16 cellular contexts compared by ENCODE assay signal in the genomic region with DNA sequence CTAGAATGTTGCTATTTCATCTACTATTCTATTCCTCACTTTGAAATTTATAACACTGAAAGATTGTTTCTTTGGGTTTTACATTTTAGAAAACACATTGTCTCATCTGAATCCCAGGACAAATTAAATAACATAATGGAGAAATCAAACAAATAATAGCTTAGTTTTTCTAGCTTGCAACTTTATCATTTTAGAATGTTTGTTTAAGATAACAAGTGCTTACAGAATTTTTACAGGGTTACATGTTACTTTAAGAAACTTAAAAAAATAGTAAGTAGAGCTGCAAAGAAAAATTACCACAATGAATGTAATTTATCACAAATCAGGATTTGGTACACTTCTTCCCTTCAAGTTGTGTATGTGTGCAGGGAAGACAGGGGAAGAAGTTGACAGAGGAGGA. TPM values are rescaled to one million over a fixed set of nuclear protein-coding genes. Genes with fewer than 3 reads are reported as not detected.
DNase-seq lines count a peak whose midpoint lies in the region; ATAC-seq, FAIRE-seq and TF ChIP-seq lines count a peak whose summit lies in the region.
"Had no signal": no experiment of that assay in that cellular context is flagged by ENCODE, and none has a peak within 500 bp of the region (broad histone marks: within the 10 kb centered on the region; RNA-seq: fewer than 3 reads in every experiment).

No MANE protein-coding gene starts in this region.

- peaks cover 62% of the 10 kb centered on the region for H3F3A ChIP-seq in GM23248 (ENCODE audit: insufficient read depth)

- ATAC-seq in RWPE2 (ENCODE audit: low read depth): no peak
- ATAC-seq: activated CD4-positive, alpha-beta T cell treated with anti-CD3 and anti-CD28 coated beads for 36 hours; activated naive CD4-positive, alpha-beta T cell treated with anti-CD3 and anti-CD28 coated beads, Interleukin-2, amount 50 U/mL, for 72 hours; stimulated activated naive CD8-positive, alpha-beta T cell treated with anti-CD3 and anti-CD28 coated beads, Interleukin-15, Interleukin-2, amounts not matched to agents 100 U/mL and 50 U/mL, for 24 hours had no signal

- H3K27me3 ChIP-seq in GM23248 (replicated peaks; ENCODE audit: insufficient read depth) (no peaks in the 10 kb centered on the region), RWPE2 (ENCODE audit: insufficient read depth, poor library complexity, severe bottlenecking) (no peaks in the 10 kb centered on the region), spleen (replicated peaks in 1 of 7) (no peaks in the 10 kb centered on the region)

- H3K27ac Mint-ChIP-seq in progenitor cell of endocrine pancreas: no peak overlapping the region
- H3K27ac Mint-ChIP-seq: activated CD4-positive, alpha-beta T cell treated with anti-CD3 and anti-CD28 coated beads for 36 hours; activated naive CD4-positive, alpha-beta T cell treated with anti-CD3 and anti-CD28 coated beads, Interleukin-2, amount 50 U/mL, for 72 hours had no signal

- H3K4me2 ChIP-seq in GM23248 (ENCODE audit: unreplicated experiment): no peak overlapping the region

- in situ Hi-C loops in GM23248 (cut with MboI): no loop called here

- intact Hi-C loops in spleen (cut with DNase I; ENCODE audit: low total_unique reads): no loop called here

- TF ChIP-seq POLR2A in spleen (IDR thresholded peaks at IDR 0.05): no peak

- no peak overlapping the region for H3K9ac ChIP-seq in GM23248

- no peak overlapping the region for H2AFZ ChIP-seq in GM23248

- H3K36me3 ChIP-seq in GM23248 (ENCODE audit: low read depth) (peaks cover 39% of the 10 kb centered on the region), RWPE2 (ENCODE audit: low read depth) (peaks cover 35% of the 10 kb centered on the region), spleen (peaks cover 0 to 10% (median 0%) of the 10 kb centered on the region in 6 donors)

- H3K4me1 Mint-ChIP-seq in progenitor cell of endocrine pancreas (ENCODE audit: low read depth): peaks cover 15% of the 10 kb centered on the region

- no peaks in the 10 kb centered on the region for H3K9me2 ChIP-seq in GM23248 (ENCODE audit: insufficient read depth)

- H3K4me3 ChIP-seq in GM23248 (no peak overlapping the region), RWPE2 (ENCODE audit: severe bottlenecking) (no peak overlapping the region), spleen (no peak overlapping the region)

- H3K79me2 ChIP-seq in GM23248 (ENCODE audit: insufficient read depth): peaks cover 25% of the 10 kb centered on the region

- TF ChIP-seq CTCF in RWPE2 (IDR thresholded peaks at IDR 0.05; ENCODE audit: poor library complexity, severe bottlenecking) (no peak), spleen (IDR thresholded peaks at IDR 0.05 in 8 of 11, conservative IDR thresholded peaks at IDR 0.05 in 3 of 11) (no peak), progenitor cell of endocrine pancreas (IDR thresholded peaks at IDR 0.05; ENCODE audit: unreplicated experiment) (no peak)

- H3K4me3 Mint-ChIP-seq in progenitor cell of endocrine pancreas (ENCODE audit: low read depth): no peak overlapping the region
- H3K4me3 Mint-ChIP-seq: activated CD4-positive, alpha-beta T cell treated with anti-CD3 and anti-CD28 coated beads for 36 hours had no signal

- peaks cover 4% of the 10 kb centered on the region for H3K36me3 Mint-ChIP-seq in progenitor cell of endocrine pancreas (ENCODE audit: insufficient read depth)
- H3K36me3 Mint-ChIP-seq: activated naive CD4-positive, alpha-beta T cell treated with anti-CD3 and anti-CD28 coated beads, Interleukin-2, amount 50 U/mL, for 72 hours; naive thymus-derived CD4-positive, alpha-beta T cell had no signal

- peaks cover 5% of the 10 kb centered on the region for H3K27me3 Mint-ChIP-seq in progenitor cell of endocrine pancreas

- H3K9me3 Mint-ChIP-seq in progenitor cell of endocrine pancreas (ENCODE audit: low read depth): no peaks in the 10 kb centered on the region
- H3K9me3 Mint-ChIP-seq: activated naive CD4-positive, alpha-beta T cell treated with anti-CD3 and anti-CD28 coated beads, Interleukin-2, amount 50 U/mL, for 72 hours; naive thymus-derived CD4-positive, alpha-beta T cell had no signal

- 0 out of 2 replicates have a peak overlapping the region, but pooled peaks have one; percentile 30 for H3K27ac ChIP-seq in GM23248
- peak overlapping the region; percentile 96 for H3K27ac ChIP-seq in RWPE2 (ENCODE audit: poor library complexity, severe bottlenecking)
- peak overlapping the region; percentile 44 to 88 (median 80) for H3K27ac ChIP-seq in spleen

- FAIRE-seq in islet of Langerhans (lab: Jason Lieb, UNC): peak; percentile 21

- H3K4me1 ChIP-seq in GM23248 (ENCODE audit: insufficient read depth) (peaks cover 22% of the 10 kb centered on the region), RWPE2 (ENCODE audit: insufficient read depth, poor library complexity, severe bottlenecking) (peaks cover 30% of the 10 kb centered on the region), spleen (peaks cover 0 to 24% (median 15%) of the 10 kb centered on the region in 6 donors)

- H3K9me3 ChIP-seq in GM23248 (ENCODE audit: low read depth) (no peaks in the 10 kb centered on the region), RWPE2 (ENCODE audit: severe bottlenecking) (no peaks in the 10 kb centered on the region), spleen (no peaks in the 10 kb centered on the region)

- no peaks in the 10 kb centered on the region for H4K20me1 ChIP-seq in GM23248 (ENCODE audit: insufficient read depth)

- DNase-seq in GM23248 (no peak), RWPE2 (ENCODE audit: low spot score) (no peak), spleen (no peak), NCI-H1092 treated with DMSO at 0.1 percent for 48 hours (lab: John Stamatoyannopoulos, UW) (no peak), NCI-H510A (lab: John Stamatoyannopoulos, UW) (no peak), progenitor cell of endocrine pancreas (ENCODE audit: low spot score, unreplicated experiment) (no peak)
- DNase-seq in NK-92 treated with Interleukin-12 subunit alpha and Interleukin-12 subunit beta, amount 100 ng/mL, for 24 hours (lab: John Stamatoyannopoulos, UW): no peak
- DNase-seq: activated CD4-positive, alpha-beta T cell treated with anti-CD3 and anti-CD28 coated beads for 36 hours; left cardiac atrium; naive thymus-derived CD4-positive, alpha-beta T cell; right cardiac atrium; RPMI8226; stimulated activated naive CD8-positive, alpha-beta T cell treated with anti-CD3 and anti-CD28 coated beads, Interleukin-15, Interleukin-2, amounts not matched to agents 100 U/mL and 50 U/mL, for 24 hours had no signal

RNA-seq across cellular contexts. Expression of a gene that starts 11.3 kb away (rescaled TPM):
- total RNA-seq in GM23248 (2014; rRNA removed; shearing (Covaris generic)): 251 and 283 TPM in 2 replicates
- polyA plus RNA-seq in GM23248 (2016; fragmentation: Nextera tagmentation; extraction: Ambion mirVana) (344 and 358 TPM in 2 replicates), spleen (10 to 100 TPM; 15.5 to 51.6 (median 20.4) TPM)
- total RNA-seq in spleen (100 to 1,000 TPM in 2 of 7 donors, 10 to 100 TPM in 5; 27.8 to 107 (median 76.1) TPM), progenitor cell of endocrine pancreas (9.4 and 9.9 TPM in 2 replicates)
- total RNA-seq: activated CD4-positive, alpha-beta T cell treated with anti-CD3 and anti-CD28 coated beads for 36 hours; T-helper 2 cell treated with Interferon-gamma antibody and Interleukin-4, amounts not matched to agents 100 ng/mL and 5 ng/mL, for 36 hours had no signal
- polyA plus RNA-seq: naive thymus-derived CD4-positive, alpha-beta T cell had no signal

RNA-seq across cellular contexts. Expression of a gene that starts 14.0 kb away (rescaled TPM):
- total RNA-seq in GM23248 (2014; rRNA removed; shearing (Covaris generic)): 1,062 and 1,092 TPM in 2 replicates
- polyA plus RNA-seq in GM23248 (2016; fragmentation: Nextera tagmentation; extraction: Ambion mirVana) (1,736 and 1,789 TPM in 2 replicates), spleen (100 to 1,000 TPM in 1 of 3 donors, 10 to 100 TPM in 2; 26.8 to 124 (median 28.0) TPM)
- total RNA-seq in spleen (100 to 1,000 TPM in 6 of 7 donors, 10 to 100 TPM in 1; 75.4 to 404 (median 241) TPM), progenitor cell of endocrine pancreas (0.84 TPM in 2 replicates)
- total RNA-seq: activated naive CD4-positive, alpha-beta T cell treated with anti-CD3 and anti-CD28 coated beads, Interleukin-2, amount 50 U/mL, for 72 hours; T-helper 2 cell treated with Interferon-gamma antibody and Interleukin-4, amounts not matched to agents 100 ng/mL and 5 ng/mL, for 36 hours had no signal
- polyA plus RNA-seq: naive thymus-derived CD4-positive, alpha-beta T cell had no signal

Comparison
In these comparisons a context has a peak if more than half of its experiments do, and no peak if none do; other contexts are left out.
1. H3K27ac ChIP-seq: peak in every context shown above with its lines; median percentile 96 in RWPE2; 80 in spleen; 30 in GM23248.
2. RNA of a gene that starts 14.0 kb away (total RNA-seq): 1,062 to 1,092 TPM in GM23248 and 75.4 to 404 TPM in spleen; 0.84 TPM in progenitor cell of endocrine pancreas; every median in the first group is over 10 times any median in the second.